3 cellular contexts compared by ENCODE assay signal in genomic region chr11:32826113-32826512, GRCh38.
A peak's percentile ranks its signal among the peaks of the same experiment; 100 is the strongest.
TF ChIP-seq lines count a peak whose summit lies in the region.

No MANE protein-coding gene starts in this region.

TF ChIP-seq in HepG2, 621 proteins besides CTCF, POLR2A, EP300 and RAD21:
- TF ChIP-seq ZBTB40 (IDR thresholded peaks at IDR 0.05) (peak; percentile 35; the same call in 1 of the 2 replicates), ZBTB40 (CRISPR knock-in tag; IDR thresholded peaks at IDR 0.05) (peak; percentile 57; the same call in 1 of the 2 replicates), TBX2 (CRISPR knock-in tag; IDR thresholded peaks at IDR 0.05; ENCODE audit: borderline replicate concordance) (no peak)

TF ChIP-seq in GM12878, 131 proteins besides CTCF, POLR2A, EP300 and RAD21 (continues in another document):
- TF ChIP-seq ZBTB40 (IDR thresholded peaks at IDR 0.05; ENCODE audit: borderline replicate concordance) (peak; percentile 58; the same call in 1 of the 2 replicates), BRCA1 (IDR thresholded peaks at IDR 0.05; ENCODE audit: low read depth, low read length) (no peak), SP1 (IDR thresholded peaks at IDR 0.05; ENCODE audit: low read depth, low read length) (no peak), ZNF384 (IDR thresholded peaks at IDR 0.05; ENCODE audit: borderline replicate concordance, low read depth, low read length) (no peak)
- TF ChIP-seq, protein P1, sequence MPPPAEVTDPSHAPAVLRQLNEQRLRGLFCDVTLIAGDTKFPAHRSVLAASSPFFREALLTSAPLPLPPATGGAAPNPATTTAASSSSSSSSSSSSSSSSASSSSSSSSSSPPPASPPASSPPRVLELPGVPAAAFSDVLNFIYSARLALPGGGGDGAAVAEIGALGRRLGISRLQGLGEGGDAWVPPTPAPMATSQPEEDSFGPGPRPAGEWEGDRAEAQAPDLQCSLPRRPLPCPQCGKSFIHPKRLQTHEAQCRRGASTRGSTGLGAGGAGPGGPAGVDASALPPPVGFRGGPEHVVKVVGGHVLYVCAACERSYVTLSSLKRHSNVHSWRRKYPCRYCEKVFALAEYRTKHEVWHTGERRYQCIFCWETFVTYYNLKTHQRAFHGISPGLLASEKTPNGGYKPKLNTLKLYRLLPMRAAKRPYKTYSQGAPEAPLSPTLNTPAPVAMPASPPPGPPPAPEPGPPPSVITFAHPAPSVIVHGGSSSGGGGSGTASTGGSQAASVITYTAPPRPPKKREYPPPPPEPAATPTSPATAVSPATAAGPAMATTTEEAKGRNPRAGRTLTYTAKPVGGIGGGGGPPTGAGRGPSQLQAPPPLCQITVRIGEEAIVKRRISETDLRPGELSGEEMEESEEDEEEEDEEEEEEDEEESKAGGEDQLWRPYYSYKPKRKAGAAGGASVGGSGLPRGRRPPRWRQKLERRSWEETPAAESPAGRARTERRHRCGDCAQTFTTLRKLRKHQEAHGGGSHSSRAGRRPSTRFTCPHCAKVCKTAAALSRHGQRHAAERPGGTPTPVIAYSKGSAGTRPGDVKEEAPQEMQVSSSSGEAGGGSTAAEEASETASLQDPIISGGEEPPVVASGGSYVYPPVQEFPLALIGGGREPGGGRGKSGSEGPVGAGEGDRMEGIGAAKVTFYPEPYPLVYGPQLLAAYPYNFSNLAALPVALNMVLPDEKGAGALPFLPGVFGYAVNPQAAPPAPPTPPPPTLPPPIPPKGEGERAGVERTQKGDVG (CRISPR knock-in tag; IDR thresholded peaks at IDR 0.05): no peak
- TF ChIP-seq, protein P2, sequence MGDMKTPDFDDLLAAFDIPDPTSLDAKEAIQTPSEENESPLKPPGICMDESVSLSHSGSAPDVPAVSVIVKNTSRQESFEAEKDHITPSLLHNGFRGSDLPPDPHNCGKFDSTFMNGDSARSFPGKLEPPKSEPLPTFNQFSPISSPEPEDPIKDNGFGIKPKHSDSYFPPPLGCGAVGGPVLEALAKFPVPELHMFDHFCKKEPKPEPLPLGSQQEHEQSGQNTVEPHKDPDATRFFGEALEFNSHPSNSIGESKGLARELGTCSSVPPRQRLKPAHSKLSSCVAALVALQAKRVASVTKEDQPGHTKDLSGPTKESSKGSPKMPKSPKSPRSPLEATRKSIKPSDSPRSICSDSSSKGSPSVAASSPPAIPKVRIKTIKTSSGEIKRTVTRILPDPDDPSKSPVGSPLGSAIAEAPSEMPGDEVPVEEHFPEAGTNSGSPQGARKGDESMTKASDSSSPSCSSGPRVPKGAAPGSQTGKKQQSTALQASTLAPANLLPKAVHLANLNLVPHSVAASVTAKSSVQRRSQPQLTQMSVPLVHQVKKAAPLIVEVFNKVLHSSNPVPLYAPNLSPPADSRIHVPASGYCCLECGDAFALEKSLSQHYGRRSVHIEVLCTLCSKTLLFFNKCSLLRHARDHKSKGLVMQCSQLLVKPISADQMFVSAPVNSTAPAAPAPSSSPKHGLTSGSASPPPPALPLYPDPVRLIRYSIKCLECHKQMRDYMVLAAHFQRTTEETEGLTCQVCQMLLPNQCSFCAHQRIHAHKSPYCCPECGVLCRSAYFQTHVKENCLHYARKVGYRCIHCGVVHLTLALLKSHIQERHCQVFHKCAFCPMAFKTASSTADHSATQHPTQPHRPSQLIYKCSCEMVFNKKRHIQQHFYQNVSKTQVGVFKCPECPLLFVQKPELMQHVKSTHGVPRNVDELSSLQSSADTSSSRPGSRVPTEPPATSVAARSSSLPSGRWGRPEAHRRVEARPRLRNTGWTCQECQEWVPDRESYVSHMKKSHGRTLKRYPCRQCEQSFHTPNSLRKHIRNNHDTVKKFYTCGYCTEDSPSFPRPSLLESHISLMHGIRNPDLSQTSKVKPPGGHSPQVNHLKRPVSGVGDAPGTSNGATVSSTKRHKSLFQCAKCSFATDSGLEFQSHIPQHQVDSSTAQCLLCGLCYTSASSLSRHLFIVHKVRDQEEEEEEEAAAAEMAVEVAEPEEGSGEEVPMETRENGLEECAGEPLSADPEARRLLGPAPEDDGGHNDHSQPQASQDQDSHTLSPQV (IDR thresholded peaks at IDR 0.05): no peak

TF ChIP-seq in H1, 55 proteins besides CTCF, POLR2A, EP300 and RAD21:
- no peak for TF ChIP-seq ZNF274 (IDR thresholded peaks at IDR 0.05; ENCODE audit: borderline replicate concordance, extremely low read depth, low read length)
